1 cellular context compared by ENCODE assay signal in genomic region chr6:7142228-7142801, GRCh38.
TF ChIP-seq lines count a peak whose summit lies in the region.

No MANE protein-coding gene starts in this region.

TF ChIP-seq in K562, 482 proteins besides CTCF, POLR2A, EP300 and RAD21 (continued from another document):
- peak; percentile 47 for TF ChIP-seq ZNF592 (IDR thresholded peaks at IDR 0.05)
- peak; percentile 63; the same call in 1 of the 2 replicates for TF ChIP-seq ZBTB33 (CRISPR knock-in tag; IDR thresholded peaks at IDR 0.05)
- TF ChIP-seq ZNF134 (CRISPR knock-in tag; conservative IDR thresholded peaks at IDR 0.05): no peak
- 0 out of 2 replicates have a peak, but pooled peaks have one; percentile 24 for TF ChIP-seq ERF (CRISPR knock-in tag; IDR thresholded peaks at IDR 0.05)
- no peak for TF ChIP-seq BCOR (IDR thresholded peaks at IDR 0.05)
TF ChIP-seq in K562: peak in this region for 10.
